Comparison of ENCODE assay signal across 30 cellular contexts in genomic region chr4:53315300-53315699, GRCh38. TPM values are rescaled to one million over a fixed set of nuclear protein-coding genes. Genes with fewer than 3 reads are reported as not detected.
DNase-seq lines count a peak whose midpoint lies in the region; ATAC-seq and TF ChIP-seq lines count a peak whose summit lies in the region.
"Had no signal": no experiment of that assay in that cellular context is flagged by ENCODE, and none has a peak within 500 bp of the region (broad histone marks: within the 10 kb centered on the region; RNA-seq: fewer than 3 reads in every experiment).

No MANE protein-coding gene starts in this region.

- H3K4me3 ChIP-seq in AG10803 (ENCODE audit: low read length) = no peak overlapping the region
- H3K4me3 ChIP-seq in mucosa of descending colon = no peak overlapping the region
- H3K4me3 ChIP-seq: left ventricle myocardium inferior, ovary, PC-9, spleen had no signal

- H3K9me3 ChIP-seq in mucosa of descending colon = no peaks in the 10 kb centered on the region
- H3K9me3 ChIP-seq: left ventricle myocardium inferior, ovary, spleen had no signal

- H3K36me3 ChIP-seq in mucosa of descending colon (ENCODE audit: low read depth) = no peaks in the 10 kb centered on the region
- H3K36me3 ChIP-seq: brain microvascular endothelial cell, left ventricle myocardium inferior, ovary had no signal

- no peak for TF ChIP-seq CTCF in AG10803 (conservative IDR thresholded peaks at IDR 0.05; ENCODE audit: low read length)
- no peak for TF ChIP-seq CTCF in mucosa of descending colon (IDR thresholded peaks at IDR 0.05)

- peaks cover 8% of the 10 kb centered on the region for H3K4me1 ChIP-seq in mucosa of descending colon (ENCODE audit: low read depth)
- H3K4me1 ChIP-seq: foreskin keratinocyte had no signal

- intact Hi-C loops in mucosa of descending colon (cut with DNase I, micrococcal nuclease) = no loop called here

- ATAC-seq in mucosa of descending colon (peak; percentile 45), HG03175 (IDR thresholded peaks at IDR 0.05; ENCODE audit: unreplicated experiment) (no peak), GM18858 (IDR thresholded peaks at IDR 0.05; ENCODE audit: unreplicated experiment) (no peak), GM21528 (IDR thresholded peaks at IDR 0.05; ENCODE audit: low FRiP score, unreplicated experiment) (no peak)
- ATAC-seq: activated CD8-positive, alpha-beta memory T cell treated with anti-CD3 and anti-CD28 coated beads, Interleukin-2, amount 10 ng/mL, durations not matched to agents 7 days and 5 days; foreskin keratinocyte; HCT116 had no signal

- DNase-seq in AG10803 (ENCODE audit: low read depth) = peak; percentile 54
- DNase-seq in NCI-H226 = peak; percentile 5
- peak; percentile 26 for DNase-seq in epidermal melanocyte (ENCODE audit: insufficient read length, low spot score)
- DNase-seq in mucosa of descending colon = peak in 1 of 3 donors; percentile 19
- no peak for DNase-seq in stimulated activated CD4-positive, alpha-beta T cell treated with anti-CD3 and anti-CD28 coated beads, Interleukin-4, amount 100 ng/mL, for 4 hours
- DNase-seq: ACHN; activated CD4-positive, alpha-beta T cell treated with anti-CD3 and anti-CD28 coated beads, Interleukin-2, amount 10 ng/mL, durations not matched to agents 7 days and 5 days; activated CD8-positive, alpha-beta memory T cell treated with anti-CD3 and anti-CD28 coated beads, Interleukin-2, amount 10 ng/mL, durations not matched to agents 7 days and 5 days; activated T-cell treated with anti-CD3 and anti-CD28 coated beads, Interleukin-2, amount 50 U/mL, for 48 hours; amniotic stem cell; brain microvascular endothelial cell; C1 segment of cervical spinal cord; DMS79 treated with DMSO at 0.1 percent for 48 hours; foreskin keratinocyte; GF-D8; immature natural killer cell; left ventricle myocardium inferior; NCI-H1694 treated with DMSO at 0.1 percent for 48 hours; NCI-H2171; NCI-H510A treated with DMSO at 0.1 percent for 48 hours; ovary; PC-9; SHP77; spleen; SW 1271; T1000 had no signal

RNA-seq across cellular contexts. Expression of gene SCFD2, which starts 50.6 kb away (rescaled TPM):
- total RNA-seq in mucosa of descending colon = 10 to 100 TPM; 11.7 to 17.2 (median 16.0) TPM

Comparison
In these comparisons a context has a peak if more than half of its experiments do, and no peak if none do; other contexts are left out.
1. DNase-seq: peak in AG10803 (single experiment), NCI-H226 (single experiment) and epidermal melanocyte (single experiment); none in stimulated activated CD4-positive, alpha-beta T cell treated with anti-CD3 and anti-CD28 coated beads, Interleukin-4, amount 100 ng/mL, for 4 hours (0 of 2).